2 cellular contexts compared by ENCODE assay signal in the genomic region with DNA sequence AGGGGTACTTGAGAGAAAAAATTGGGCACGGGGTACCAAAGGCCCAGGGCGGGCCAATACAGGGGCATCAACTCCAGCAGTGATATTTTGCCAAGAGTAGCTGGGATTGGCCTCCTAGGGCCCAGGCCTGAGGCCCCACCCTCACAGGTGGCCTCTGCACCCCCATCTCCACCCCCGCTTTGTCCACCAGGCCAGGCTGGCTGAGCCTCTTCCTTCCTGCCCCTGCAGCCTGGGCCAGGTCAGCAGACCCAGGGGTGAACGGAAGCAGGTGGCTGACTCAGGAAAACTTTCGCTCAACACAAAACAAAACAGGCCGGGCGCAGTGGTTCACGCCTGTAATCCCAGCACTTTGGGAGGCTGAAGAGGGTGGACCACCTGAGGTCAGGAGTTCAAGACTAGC. TPM values are rescaled to one million over a fixed set of nuclear protein-coding genes. Genes with fewer than 3 reads are reported as not detected.
"Had no signal": no experiment of that assay in that cellular context is flagged by ENCODE, and none has a peak within 500 bp of the region (broad histone marks: within the 10 kb centered on the region; RNA-seq: fewer than 3 reads in every experiment).

No MANE protein-coding gene starts in this region.

RNA-seq across cellular contexts. Expression of gene GRAP, which starts 3.7 kb away (rescaled TPM):
- total RNA-seq: myocyte, osteoblast had no signal
